1 cellular context compared by ENCODE assay signal in genomic region chr22:30004101-30004500, GRCh38.
TF ChIP-seq lines count a peak whose summit lies in the region.

No MANE protein-coding gene starts in this region.

TF ChIP-seq in IMR-90, 13 proteins besides CTCF, POLR2A, EP300 and RAD21:
- TF ChIP-seq RFX5 (IDR thresholded peaks at IDR 0.05; ENCODE audit: low read depth, low read length) (no peak), SMC3 (IDR thresholded peaks at IDR 0.05; ENCODE audit: low read depth, low read length) (no peak), NFE2L2 (IDR thresholded peaks at IDR 0.05; ENCODE audit: low read depth, low read length) (no peak), MAZ (IDR thresholded peaks at IDR 0.05; ENCODE audit: borderline replicate concordance, low read depth, low read length) (no peak), ELK1 (IDR thresholded peaks at IDR 0.05; ENCODE audit: borderline replicate concordance, low read depth, low read length) (no peak), USF2 (IDR thresholded peaks at IDR 0.05; ENCODE audit: low read depth, low read length) (no peak), FOS (IDR thresholded peaks at IDR 0.05; ENCODE audit: low read depth, low read length) (no peak)
TF ChIP-seq in IMR-90: peak in this region for 0.
